ENCODE assay signal across 1 cellular context in genomic region chr17:63611354-63611753, GRCh38.
TF ChIP-seq lines count a peak whose summit lies in the region.

No MANE protein-coding gene starts in this region.

TF ChIP-seq in GM12878, 131 proteins besides CTCF, POLR2A, EP300 and RAD21:
- TF ChIP-seq NR2C2 (IDR thresholded peaks at IDR 0.05; ENCODE audit: borderline replicate concordance, control insufficient read depth, insufficient read length, low read depth) (no peak), EZH2 (IDR thresholded peaks at IDR 0.05; ENCODE audit: borderline replicate concordance, control insufficient read depth, low read depth, low read length) (no peak), CBX5 (IDR thresholded peaks at IDR 0.05; ENCODE audit: low read depth) (no peak), IRF5 (IDR thresholded peaks at IDR 0.05; ENCODE audit: borderline replicate concordance) (no peak), BACH1 (IDR thresholded peaks at IDR 0.05; ENCODE audit: borderline replicate concordance) (no peak), EED (IDR thresholded peaks at IDR 0.05; ENCODE audit: low read depth) (no peak), NR2F1 (conservative IDR thresholded peaks at IDR 0.05) (no peak), YBX1 (IDR thresholded peaks at IDR 0.05) (no peak), HDAC2 (IDR thresholded peaks at IDR 0.05) (no peak), CREM (IDR thresholded peaks at IDR 0.05; ENCODE audit: low read depth) (no peak), NBN (IDR thresholded peaks at IDR 0.05) (no peak), SMC3 (IDR thresholded peaks at IDR 0.05; ENCODE audit: borderline replicate concordance, low read length) (no peak), CEBPB (IDR thresholded peaks at IDR 0.05; ENCODE audit: borderline replicate concordance in 1 of 2, low read depth in 2 of 2, low read length in 2 of 2) (no peak)
